ENCODE assay signal across 17 cellular contexts in genomic region chr16:57049678-57050077, GRCh38. TPM values are rescaled to one million over a fixed set of nuclear protein-coding genes. Genes with fewer than 3 reads are reported as not detected.
DNase-seq lines count a peak whose midpoint lies in the region; ATAC-seq, FAIRE-seq and TF ChIP-seq lines count a peak whose summit lies in the region.
"Had no signal": no experiment of that assay in that cellular context is flagged by ENCODE, and none has a peak within 500 bp of the region (broad histone marks: within the 10 kb centered on the region; RNA-seq: fewer than 3 reads in every experiment).

No MANE protein-coding gene starts in this region.

- peaks cover 33% of the 10 kb centered on the region for H3K4me1 Mint-ChIP-seq in activated CD4-positive, alpha-beta T cell treated with anti-CD3 and anti-CD28 coated beads for 36 hours

- H3K27ac ChIP-seq in GM12878 (ENCODE audit: control insufficient read depth, insufficient read depth) = peak overlapping the region; percentile 22; the same call in 1 of the 2 replicates

- intact Hi-C loops in activated CD4-positive, alpha-beta T cell treated with anti-CD3 and anti-CD28 coated beads for 36 hours (cut with DNase I, micrococcal nuclease) = loop anchor here (2.0 to 10.0 kb wide), 2 partner anchors 23 to 185 kb away; partner anchors contain the start of gene SLC12A3 (in 1 of the 2)
- intact Hi-C loops in GM12878 (cut with micrococcal nuclease; ENCODE audit: unreplicated experiment) = loop anchor here (5.0 kb wide), 1 partner anchor 187 kb away; no protein-coding TSS in a partner anchor

- SMC1A ChIA-PET in GM12878 (lab: Charles Lee; ENCODE audit: uncharacterized antibody, unreplicated experiment) = interaction anchor here (0.8 to 2.1 kb wide), 4 partner anchors 57 to 85 kb away, joined by 3 to 10 read pairs (median 3); no protein-coding TSS in a partner anchor

- no peaks in the 10 kb centered on the region for H3K9me3 Mint-ChIP-seq in activated CD4-positive, alpha-beta T cell treated with anti-CD3 and anti-CD28 coated beads for 36 hours (ENCODE audit: low read depth)
- H3K9me3 Mint-ChIP-seq: natural killer cell treated with Interleukin-12 subunit alpha and Interleukin-12 subunit beta and Interleukin-15 and Interleukin-18, amount 100 ng/mL, for 72 hours had no signal

- peak in 1 of 2 experiments; percentile 43; a peak in 2 of 4 replicates for TF ChIP-seq EP300 in GM12878 (IDR thresholded peaks at IDR 0.05; ENCODE audit: borderline replicate concordance in 1 of 2, control insufficient read depth in 1 of 2, low read depth in 2 of 2, low read length in 2 of 2)

- TF ChIP-seq CTCF in GM20000 (IDR thresholded peaks at IDR 0.05; ENCODE audit: extremely low read depth, missing control alignments) (no peak), GM12878 (IDR thresholded peaks at IDR 0.05 in 2 of 3, conservative IDR thresholded peaks at IDR 0.05 in 1 of 3; ENCODE audit: control insufficient read depth in 2 of 3, extremely low read depth in 1 of 3, insufficient read depth in 1 of 3, low read depth in 3 of 3, low read length in 3 of 3) (no peak)

- H2AFZ ChIP-seq in GM12878 (ENCODE audit: control insufficient read depth, low read depth, low read length) = no peak overlapping the region

- H3K4me3 ChIP-seq in GM12878 = no peak overlapping the region

- no peaks in the 10 kb centered on the region for H3K27me3 ChIP-seq in GM12878 (replicated peaks in 1 of 2; ENCODE audit: control insufficient read depth in 2 of 2, insufficient read depth in 2 of 2, low read length in 1 of 2)

- H3K4me3 Mint-ChIP-seq in activated CD4-positive, alpha-beta T cell treated with anti-CD3 and anti-CD28 coated beads for 36 hours = no peak overlapping the region
- H3K4me3 Mint-ChIP-seq: natural killer cell treated with Interleukin-12 subunit alpha and Interleukin-12 subunit beta and Interleukin-15 and Interleukin-18, amount 100 ng/mL, for 72 hours had no signal

- TF ChIP-seq POLR2A in GM12878 (IDR thresholded peaks at IDR 0.05; ENCODE audit: low read depth, low read length) = no peak

- H3K4me2 ChIP-seq in GM12878 (ENCODE audit: control insufficient read depth, insufficient read depth) = peak overlapping the region; percentile 41

- no peaks in the 10 kb centered on the region for H3K9me3 ChIP-seq in GM12878 (replicated peaks; ENCODE audit: control insufficient read depth, insufficient read depth, low read length)

- in situ Hi-C loops in GM12878 (cut with MboI) = no loop called here

- H3K36me3 Mint-ChIP-seq in activated CD4-positive, alpha-beta T cell treated with anti-CD3 and anti-CD28 coated beads for 36 hours (ENCODE audit: low read depth) = peaks cover 52% of the 10 kb centered on the region

- no peak for TF ChIP-seq RAD21 in GM12878 (IDR thresholded peaks at IDR 0.05; ENCODE audit: insufficient read depth, low read depth, low read length)

- no peak for FAIRE-seq in GM12878 (lab: Jason Lieb, UNC)
- FAIRE-seq: A204.1, frontal cortex, keratinocyte, small intestine had no signal

- CTCF ChIA-PET in activated CD4-positive, alpha-beta T cell treated with anti-CD3 and anti-CD28 coated beads for 36 hours (lab: Charles Lee) = no interaction called here
- CTCF ChIA-PET in GM12878 (lab: Yijun Ruan, JAX) = interaction anchor here (0.6 to 1.4 kb wide), 3 partner anchors 44 to 86 kb away, joined by 3 to 4 read pairs (median 3); no protein-coding TSS in a partner anchor

- peaks cover 13 to 14% of the 10 kb centered on the region in 2 experiments for H3K36me3 ChIP-seq in GM12878 (ENCODE audit: control insufficient read depth in 2 of 2, insufficient read depth in 2 of 2, low read length in 1 of 2)

- H3K27ac Mint-ChIP-seq in activated CD4-positive, alpha-beta T cell treated with anti-CD3 and anti-CD28 coated beads for 36 hours = peak overlapping the region; percentile 47

- no peaks in the 10 kb centered on the region for H4K20me1 ChIP-seq in GM12878 (ENCODE audit: control insufficient read depth, insufficient read depth)

- peak; percentile 60 for ATAC-seq in activated CD4-positive, alpha-beta T cell treated with anti-CD3 and anti-CD28 coated beads for 36 hours
- ATAC-seq in HG02973 (IDR thresholded peaks at IDR 0.05; ENCODE audit: unreplicated experiment) (peak; percentile 51), GM12878 (peak; percentile 59)

- no TSS peak for BruUV-seq in GM12878 (replicated peaks; lab: Mats Ljungman, UMichigan)

- 22% methylated on average over 4 of the region's 4 CpGs for WGBS in GM12878 (ENCODE audit: insufficient coverage, insufficient replicate concordance, low lambda C conversion rate, missing lambda C conversion rate)

- RAD21 ChIA-PET in GM12878 (lab: Charles Lee; ENCODE audit: unreplicated experiment) = interaction anchor here (0.9 kb wide), 1 partner anchor 85 kb away, joined by 3 read pairs; no protein-coding TSS in a partner anchor

- H3K4me1 ChIP-seq in GM12878 (ENCODE audit: control insufficient read depth, insufficient read depth, low read length) = peaks cover 57% of the 10 kb centered on the region

- no peaks in the 10 kb centered on the region for H3K79me2 ChIP-seq in GM12878 (ENCODE audit: control insufficient read depth, insufficient read depth, low read length)

- no peak for DNase-seq in activated CD4-positive, alpha-beta T cell treated with anti-CD3 and anti-CD28 coated beads for 36 hours
- DNase-seq in activated CD4-positive, alpha-beta T cell treated with anti-CD3 and anti-CD28 coated beads, Interleukin-2, amount 50 U/mL, for 1 hour = no peak
- DNase-seq in GM20000 (ENCODE audit: low spot score) = peak; percentile 72
- DNase-seq in GM12878 (ENCODE audit: low read depth, low spot score) = peak; percentile 52
- DNase-seq in EL = no peak
- no peak for DNase-seq in pons (ENCODE audit: low spot score)
- DNase-seq in LoVo (ENCODE audit: low spot score) = no peak
- DNase-seq: activated CD4-positive, CD25-positive, alpha-beta regulatory T cell; dermis blood vessel endothelial cell; NCI-H446; RPMI8226; small intestine had no signal

- POLR2A ChIA-PET in activated CD4-positive, alpha-beta T cell treated with anti-CD3 and anti-CD28 coated beads for 36 hours (lab: Charles Lee) = no interaction called here
- POLR2A ChIA-PET in GM12878 (lab: Charles Lee) = interaction anchor here (0.6 kb wide), 2 partner anchors 132 to 400 kb away, joined by 3 to 4 read pairs; no protein-coding TSS in a partner anchor

- no peaks in the 10 kb centered on the region for H3K27me3 Mint-ChIP-seq in activated CD4-positive, alpha-beta T cell treated with anti-CD3 and anti-CD28 coated beads for 36 hours
- H3K27me3 Mint-ChIP-seq: natural killer cell treated with Interleukin-12 subunit alpha and Interleukin-12 subunit beta and Interleukin-15 and Interleukin-18, amount 100 ng/mL, for 72 hours had no signal

- no peak overlapping the region for H3K9ac ChIP-seq in GM12878 (ENCODE audit: control insufficient read depth, insufficient read depth, low read length)

TF ChIP-seq in GM12878, 131 proteins besides CTCF, POLR2A, EP300 and RAD21 (continues in another document):
- TF ChIP-seq IKZF2 (IDR thresholded peaks at IDR 0.05) (peak; percentile 77 to 79), MEF2B (IDR thresholded peaks at IDR 0.05; ENCODE audit: partially characterized antibody, poor library complexity, severe bottlenecking) (peak; percentile 73), POLR2AphosphoS5 (IDR thresholded peaks at IDR 0.05; ENCODE audit: low read length) (no peak), DPF2 (IDR thresholded peaks at IDR 0.05) (0 out of 2 replicates have a peak, but pooled peaks have one; percentile 39), CHD1 (IDR thresholded peaks at IDR 0.05; ENCODE audit: low read depth, low read length) (no peak), TBL1XR1 (IDR thresholded peaks at IDR 0.05; ENCODE audit: low read depth, low read length) (peak; percentile 66; the same call in 1 of the 2 replicates), EGR1 (IDR thresholded peaks at IDR 0.05; ENCODE audit: borderline replicate concordance in 1 of 2, low read depth in 2 of 2, low read length in 2 of 2) (peak in 1 of 2 experiments; percentile 36; a peak in 1 of 3 replicates), TCF12 (IDR thresholded peaks at IDR 0.05; ENCODE audit: low read depth, low read length) (peak; percentile 86), KDM1A (IDR thresholded peaks at IDR 0.05; ENCODE audit: borderline replicate concordance) (no peak), BACH1 (IDR thresholded peaks at IDR 0.05; ENCODE audit: borderline replicate concordance) (no peak; the same call in 1 of the 2 replicates), GABPA (IDR thresholded peaks at IDR 0.05; ENCODE audit: low read depth) (no peak), RELA (IDR thresholded peaks at IDR 0.05; ENCODE audit: borderline replicate concordance, partially characterized antibody) (peak; percentile 74), IRF4 (IDR thresholded peaks at IDR 0.05; ENCODE audit: low read depth, low read length) (peak; percentile 89), SP1 (IDR thresholded peaks at IDR 0.05; ENCODE audit: low read depth, low read length) (peak; percentile 55), TCF3 (IDR thresholded peaks at IDR 0.05; ENCODE audit: borderline replicate concordance, insufficient read depth, low read depth, low read length) (peak; percentile 96), ATF7 (IDR thresholded peaks at IDR 0.05; ENCODE audit: low read depth) (0 out of 2 replicates have a peak, but pooled peaks have one; percentile 30)

RNA-seq across cellular contexts. Expression of gene CPNE2, which starts 42.7 kb away (rescaled TPM):
- 1 to 10 TPM; 4.9 to 7.3 TPM for total RNA-seq in activated CD4-positive, alpha-beta T cell treated with anti-CD3 and anti-CD28 coated beads for 36 hours
- total RNA-seq in GM12878 (2013; cell fraction: nucleolus; rRNA removed) = 7.8 and 9.0 TPM in 2 replicates
- total RNA-seq in GM12878 (2014; rRNA removed) (13.6 and 14.5 TPM in 2 replicates), GM12878 (2014; rRNA removed; fragmentation: Illumina TruSeq; extraction: Trizol) (9.8 and 10.5 TPM in 2 replicates), GM12878 (2021) (13.7 and 14.5 TPM in 2 replicates)
- polyA plus RNA-seq in GM12878 (2011; ENCODE audit: low read depth) = 5.7 TPM
- polyA plus RNA-seq in GM12878 (2011; rRNA removed) (3.4 and 7.7 TPM in 2 replicates), GM12878 (2014; fragmentation: Illumina TruSeq; extraction: Trizol) (16.9 and 18.5 TPM in 2 replicates), GM12878 (2014; fragmentation: Nextera tagmentation; extraction: Ambion mirVana) (1 to 10 TPM; 4.8 to 5.6 TPM), GM12878 (2014; rRNA removed) (22.1 and 23.5 TPM in 2 replicates), GM12878 (2016; fragmentation: Nextera tagmentation; extraction: Ambion mirVana) (10 to 100 TPM in 1 of 2 experiments, 1 to 10 TPM in 1; 3.1 to 10.0 TPM)
- polyA plus RNA-seq in GM12878 (2011; cell fraction: cytosol; rRNA removed) = 8.4 and 10.6 TPM in 2 replicates
- 4.7 and 6.0 TPM in 2 replicates for polyA plus RNA-seq in GM12878 (2011; cell fraction: nucleus; rRNA removed)
- polyA plus RNA-seq in GM12878 (2012) = 7.1 and 12.0 TPM in 2 replicates
- 5.6 and 8.1 TPM in 2 replicates for polyA minus RNA-seq in GM12878 (2011; rRNA and poly(A)+ RNA removed)
- polyA minus RNA-seq in GM12878 (2011; cell fraction: cytosol; rRNA and poly(A)+ RNA removed) = 2.5 and 2.8 TPM in 2 replicates
- 2.1 and 5.5 TPM in 2 replicates for polyA minus RNA-seq in GM12878 (2011; cell fraction: nucleus; rRNA and poly(A)+ RNA removed)

Comparison
In these comparisons a context has a peak if more than half of its experiments do, and no peak if none do; other contexts are left out.
1. DNase-seq: peak in GM20000 (single experiment) and GM12878 (single experiment); none in activated CD4-positive, alpha-beta T cell treated with anti-CD3 and anti-CD28 coated beads for 36 hours (single experiment), activated CD4-positive, alpha-beta T cell treated with anti-CD3 and anti-CD28 coated beads, Interleukin-2, amount 50 U/mL, for 1 hour (single experiment), EL (single experiment), pons (single experiment) and LoVo (single experiment).
2. Peak in every context shown above with its lines, with median percentiles within 50 percentile points of each other: ATAC-seq.